ENCODE assay signal across 20 cellular contexts in the genomic region with DNA sequence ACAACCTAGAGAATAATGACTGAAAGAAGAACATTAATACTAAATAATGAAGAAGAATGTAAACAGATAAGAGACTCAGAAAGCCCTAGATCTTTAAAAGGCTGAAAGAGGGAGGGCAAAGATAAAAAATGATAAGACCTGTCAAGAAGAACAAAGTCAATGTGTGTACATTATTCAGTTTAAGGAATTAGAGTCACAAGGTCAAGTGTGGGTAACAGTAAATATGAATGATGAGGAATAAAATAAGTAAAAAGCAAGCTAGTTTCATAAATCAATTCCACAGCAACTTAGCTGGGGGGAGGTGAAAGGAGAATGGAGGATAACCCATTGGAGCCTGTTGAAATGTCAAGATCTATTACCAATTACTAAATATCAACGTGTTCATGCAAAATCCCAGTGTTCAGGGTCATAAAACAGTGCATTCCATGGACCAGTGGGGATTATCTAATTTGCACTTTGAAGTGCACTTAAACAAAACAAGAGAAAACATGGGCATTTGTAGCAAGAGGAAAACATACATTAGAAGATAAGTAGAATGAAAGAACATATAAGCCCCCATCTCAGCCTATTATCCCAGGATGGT.
DNase-seq lines count a peak whose midpoint lies in the region; FAIRE-seq and TF ChIP-seq lines count a peak whose summit lies in the region.
"Had no signal": no experiment of that assay in that cellular context is flagged by ENCODE, and none has a peak within 500 bp of the region (broad histone marks: within the 10 kb centered on the region; RNA-seq: fewer than 3 reads in every experiment).

No MANE protein-coding gene starts in this region.

- DNase-seq in A172 (ENCODE audit: low spot score) (peak; percentile 3), brain microvascular endothelial cell (no peak), HTR-8/SVneo (ENCODE audit: insufficient read length, low spot score) (no peak), cardiac septum (ENCODE audit: low spot score) (no peak), putamen (ENCODE audit: low spot score) (no peak), MG63 (no peak)
- DNase-seq: C1 segment of cervical spinal cord; GF-D8; Karpas-422; NCI-H187; NCI-H446; NK-92 treated with Interleukin-12 subunit alpha and Interleukin-12 subunit beta, amount 100 ng/mL, for 24 hours; OCI-M1 had no signal

- H3K27me3 Mint-ChIP-seq in nephron (ENCODE audit: low read depth): peaks cover 4% of the 10 kb centered on the region

- H3K36me3 ChIP-seq in HEK293 (ENCODE audit: control insufficient read depth in 2 of 2, insufficient read depth in 1 of 2, low read length in 2 of 2) (no peaks in the 10 kb centered on the region), brain microvascular endothelial cell (replicated peaks) (no peaks in the 10 kb centered on the region), MG63 (no peaks in the 10 kb centered on the region)
- H3K36me3 ChIP-seq: SJSA1 had no signal

- no peak overlapping the region for H3K4me3 Mint-ChIP-seq in nephron
- H3K4me3 Mint-ChIP-seq: HFFc6 had no signal

- H3K27me3 ChIP-seq in brain microvascular endothelial cell (replicated peaks) (no peaks in the 10 kb centered on the region), MG63 (no peaks in the 10 kb centered on the region)
- H3K27me3 ChIP-seq: SJSA1 had no signal

- intact Hi-C loops in cardiac septum (cut with DNase I): no loop called here

- peaks cover 40% of the 10 kb centered on the region for H3K4me1 Mint-ChIP-seq in nephron

- peaks cover 6% of the 10 kb centered on the region; the same call in 1 of the 2 replicates for H3K4me1 ChIP-seq in HEK293 (ENCODE audit: control insufficient read depth, insufficient read depth, low read length)

- H3K9me3 ChIP-seq in HEK293 (ENCODE audit: control insufficient read depth, insufficient read depth, low read depth, low read length): no peaks in the 10 kb centered on the region
- H3K9me3 ChIP-seq in MG63: no peaks in the 10 kb centered on the region
- H3K9me3 ChIP-seq: SJSA1 had no signal

- H3K27ac ChIP-seq in HEK293 (ENCODE audit: extremely low read depth, low read depth, low read length) (no peak overlapping the region), brain microvascular endothelial cell (peak overlapping the region; percentile 51)
- H3K27ac ChIP-seq: SJSA1 had no signal

- POLR2A ChIA-PET in HEK293 (lab: Yijun Ruan, JAX): no interaction called here

- FAIRE-seq in HTR-8/SVneo (lab: Jason Lieb, UNC): no peak
- FAIRE-seq: A204.1, GM12892, H1 had no signal

- in situ Hi-C loops in brain microvascular endothelial cell (cut with HindIII; ENCODE audit: low pct_ligation_motif_present, low sequenced_read_pairs): no loop called here

- TF ChIP-seq CTCF in HEK293 (tag by site-specific recombination; IDR thresholded peaks at IDR 0.05) (no peak), brain microvascular endothelial cell (IDR thresholded peaks at IDR 0.05; ENCODE audit: low read depth, low read length, missing control alignments) (no peak), nephron (IDR thresholded peaks at IDR 0.05; ENCODE audit: unreplicated experiment in 3 of 3) (no peak)

- H3K36me3 Mint-ChIP-seq in nephron (ENCODE audit: low read depth): no peaks in the 10 kb centered on the region

- no peak overlapping the region for H3K4me3 ChIP-seq in HEK293 (ENCODE audit: low read depth, low read length)
- no peak overlapping the region for H3K4me3 ChIP-seq in brain microvascular endothelial cell (ENCODE audit: low read depth, low read length)
- no peak overlapping the region for H3K4me3 ChIP-seq in MG63
- H3K4me3 ChIP-seq: SJSA1 had no signal

- H3K27ac Mint-ChIP-seq in nephron: peak overlapping the region; percentile 1 to 79 (median 34)
- H3K27ac Mint-ChIP-seq: HFFc6 had no signal

- H3K9me3 Mint-ChIP-seq in nephron: no peaks in the 10 kb centered on the region
- H3K9me3 Mint-ChIP-seq: HFFc6 had no signal

- CTCF ChIA-PET in HEK293 (lab: Yijun Ruan, JAX): interaction anchor here (0.7 kb wide), 1 partner anchor 12 kb away, joined by 3 read pairs; no protein-coding TSS in a partner anchor

TF ChIP-seq in HEK293, 187 proteins besides CTCF, POLR2A, EP300 and RAD21:
- TF ChIP-seq ZNF843 (tag by site-specific recombination; IDR thresholded peaks at IDR 0.05) (peak; percentile 50; the same call in 1 of the 2 replicates), ZFP41 (tag by site-specific recombination; IDR thresholded peaks at IDR 0.05; ENCODE audit: borderline replicate concordance) (no peak), YY1 (tag by site-specific recombination; IDR thresholded peaks at IDR 0.05) (no peak), ZNF202 (tag by site-specific recombination; IDR thresholded peaks at IDR 0.05; ENCODE audit: borderline replicate concordance) (no peak), FEZF1 (tag by site-specific recombination; IDR thresholded peaks at IDR 0.05) (peak; percentile 59), TCF7L2 (IDR thresholded peaks at IDR 0.05; ENCODE audit: borderline replicate concordance, low read depth, low read length) (peak; percentile 72)
TF ChIP-seq in HEK293: peak in this region for 3.
